18 cellular contexts compared by ENCODE assay signal in genomic region chr2:239669181-239669898, GRCh38.
"Had no signal": no experiment of that assay in that cellular context is flagged by ENCODE, and none has a peak within 500 bp of the region (broad histone marks: within the 10 kb centered on the region; RNA-seq: fewer than 3 reads in every experiment).

No MANE protein-coding gene starts in this region.

- H3K27ac ChIP-seq: gastrocnemius medialis, heart left ventricle, prostate gland, skin epidermis, tibial nerve had no signal

- ATAC-seq: activated T-cell treated with anti-CD3 and anti-CD28 coated beads, Interleukin-2, amount 50 U/mL, for 72 hours; effector memory CD8-positive, alpha-beta T cell; gastrocnemius medialis; heart left ventricle; left cardiac atrium; right cardiac atrium had no signal

- H3K4me1 ChIP-seq: gastrocnemius medialis, heart left ventricle, prostate gland, tibial nerve had no signal

- DNase-seq: activated CD4-positive, alpha-beta memory T cell treated with anti-CD3 and anti-CD28 coated beads for 36 hours; activated gamma-delta T cell treated with Interleukin-2 at 50 U/mL for 16 hours; activated T-cell treated with anti-CD3 and anti-CD28 coated beads, Interleukin-2, amount 50 U/mL, for 72 hours; effector memory CD8-positive, alpha-beta T cell; gastrocnemius medialis; left cardiac atrium; naive B cell; right cardiac atrium; stimulated activated CD4-positive, alpha-beta T cell treated with anti-CD3 and anti-CD28 coated beads, Interleukin-15, amount 100 ng/mL, for 24 hours; stimulated activated CD4-positive, alpha-beta T cell treated with anti-CD3 and anti-CD28 coated beads, Interleukin-4, amount 100 ng/mL, for 1 hour; stimulated activated naive CD4-positive, alpha-beta T cell; T1000 had no signal

- H3K4me1 Mint-ChIP-seq: brain, naive B cell had no signal

- H3K9me3 ChIP-seq: gastrocnemius medialis, heart left ventricle, prostate gland, tibial nerve had no signal

- H3K9me3 Mint-ChIP-seq: activated CD4-positive, alpha-beta memory T cell treated with anti-CD3 and anti-CD28 coated beads for 36 hours; activated T-cell treated with anti-CD3 and anti-CD28 coated beads, Interleukin-2, amount 50 U/mL, for 72 hours; effector memory CD8-positive, alpha-beta T cell; naive B cell had no signal

- H3K4me3 ChIP-seq: gastrocnemius medialis, heart left ventricle, prostate gland, skin epidermis, tibial nerve had no signal

- H3K36me3 Mint-ChIP-seq: activated CD4-positive, alpha-beta memory T cell treated with anti-CD3 and anti-CD28 coated beads for 36 hours; activated naive CD8-positive, alpha-beta T cell; brain; naive B cell had no signal

- H3K4me3 Mint-ChIP-seq: activated CD4-positive, alpha-beta memory T cell treated with anti-CD3 and anti-CD28 coated beads for 36 hours; activated naive CD8-positive, alpha-beta T cell; activated T-cell treated with anti-CD3 and anti-CD28 coated beads, Interleukin-2, amount 50 U/mL, for 72 hours; brain; effector memory CD8-positive, alpha-beta T cell had no signal

- H3K27ac Mint-ChIP-seq: activated CD4-positive, alpha-beta memory T cell treated with anti-CD3 and anti-CD28 coated beads for 36 hours; activated naive CD8-positive, alpha-beta T cell; activated T-cell treated with anti-CD3 and anti-CD28 coated beads, Interleukin-2, amount 50 U/mL, for 72 hours; naive B cell had no signal

- H3K27me3 Mint-ChIP-seq: activated CD4-positive, alpha-beta memory T cell treated with anti-CD3 and anti-CD28 coated beads for 36 hours; activated naive CD8-positive, alpha-beta T cell; effector memory CD8-positive, alpha-beta T cell had no signal

- H3K27me3 ChIP-seq: gastrocnemius medialis, tibial nerve had no signal

- H3K36me3 ChIP-seq: gastrocnemius medialis, heart left ventricle, prostate gland, tibial nerve had no signal
